ENCODE assay signal across 26 cellular contexts in the genomic region with DNA sequence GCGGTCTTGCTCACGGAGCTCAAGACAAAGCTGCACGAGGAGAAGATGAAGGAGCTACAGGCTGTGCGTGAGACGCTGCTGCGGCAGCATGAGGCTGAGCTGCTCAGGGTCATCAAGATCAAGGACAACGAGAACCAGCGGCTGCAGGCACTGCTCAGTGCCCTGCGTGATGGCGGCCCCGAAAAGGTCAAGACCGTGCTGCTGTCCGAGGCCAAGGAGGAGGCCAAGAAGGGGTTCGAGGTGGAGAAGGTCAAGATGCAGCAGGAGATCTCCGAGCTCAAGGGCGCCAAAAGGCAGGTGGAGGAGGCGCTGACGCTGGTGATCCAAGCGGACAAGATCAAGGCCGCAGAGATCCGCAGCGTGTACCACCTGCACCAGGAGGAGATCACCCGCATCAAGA.
"Had no signal": no experiment of that assay in that cellular context is flagged by ENCODE, and none has a peak within 500 bp of the region (broad histone marks: within the 10 kb centered on the region; RNA-seq: fewer than 3 reads in every experiment).

No MANE protein-coding gene starts in this region.

- H3K27ac Mint-ChIP-seq: mesothelial cell of epicardium; naive B cell; stimulated activated naive B cell treated with anti-CD40 and anti-IgM and Interleukin-4, amounts not matched to agents 10 μg/mL and 1 μg/mL and 100 μg/mL, for 72 hours; stimulated activated naive CD8-positive, alpha-beta T cell treated with anti-CD3 and anti-CD28 coated beads, Interleukin-15, Interleukin-2, amounts not matched to agents 100 ng/mL and 50 ng/mL, for 24 hours had no signal

- H3K36me3 Mint-ChIP-seq: mesothelial cell of epicardium; naive B cell; stimulated activated naive B cell treated with anti-CD40 and anti-IgM and Interleukin-4, amounts not matched to agents 10 μg/mL and 1 μg/mL and 100 μg/mL, for 72 hours had no signal

- ATAC-seq: gastrocnemius medialis; left lung; mucosa of descending colon; right cardiac atrium; stimulated activated naive B cell treated with anti-CD40 and anti-IgM and Interleukin-4, amounts not matched to agents 10 μg/mL and 1 μg/mL and 100 μg/mL, for 72 hours had no signal

- H3K9me3 Mint-ChIP-seq: mesothelial cell of epicardium; naive B cell; nephron progenitor cell; stimulated activated naive CD8-positive, alpha-beta T cell treated with anti-CD3 and anti-CD28 coated beads, Interleukin-15, Interleukin-2, amounts not matched to agents 100 ng/mL and 50 ng/mL, for 24 hours had no signal

- H3K36me3 ChIP-seq: cardiac muscle cell, gastrocnemius medialis, left lung, neutrophil, prostate gland, thoracic aorta, tibial nerve, vagina had no signal

- H3K4me1 ChIP-seq: gastrocnemius medialis, left lung, parathyroid adenoma, prostate gland, tibial nerve, vagina had no signal

- H3K4me1 Mint-ChIP-seq: mesothelial cell of epicardium, naive B cell had no signal

- DNase-seq: cerebellar nuclear complex; effector CD4-positive, alpha-beta T cell; gastrocnemius medialis; head of caudate nucleus; mesenchymal stem cell; naive B cell; nephron progenitor cell; stimulated activated CD4-positive, alpha-beta T cell treated with anti-CD3 and anti-CD28 coated beads, Interleukin-15, amount 100 ng/mL, for 24 hours; stimulated activated CD4-positive, alpha-beta T cell treated with anti-CD3 and anti-CD28 coated beads, Interleukin-2, amount 100 ng/mL, for 48 hours; stimulated activated naive B cell treated with anti-CD40 and anti-IgM and Interleukin-4, amounts not matched to agents 10 μg/mL and 1 μg/mL and 100 μg/mL, for 72 hours had no signal

- H3K27me3 Mint-ChIP-seq: stimulated activated naive CD8-positive, alpha-beta T cell treated with anti-CD3 and anti-CD28 coated beads, Interleukin-15, Interleukin-2, amounts not matched to agents 100 ng/mL and 50 ng/mL, for 24 hours had no signal

- H3K4me3 Mint-ChIP-seq: mesothelial cell of epicardium; naive B cell; nephron progenitor cell; stimulated activated naive B cell treated with anti-CD40 and anti-IgM and Interleukin-4, amounts not matched to agents 10 μg/mL and 1 μg/mL and 100 μg/mL, for 72 hours; stimulated activated naive CD8-positive, alpha-beta T cell treated with anti-CD3 and anti-CD28 coated beads, Interleukin-15, Interleukin-2, amounts not matched to agents 100 ng/mL and 50 ng/mL, for 24 hours had no signal

- H3K4me3 ChIP-seq: cardiac muscle cell, dorsolateral prefrontal cortex, gastrocnemius medialis, left lung, mucosa of descending colon, prostate gland, skin epidermis, thoracic aorta, tibial nerve, vagina had no signal

- H3K27me3 ChIP-seq: cardiac muscle cell, dorsolateral prefrontal cortex, gastrocnemius medialis, tibial nerve, vagina had no signal

- FAIRE-seq: colon, keratinocyte had no signal

- H3K27ac ChIP-seq: cardiac muscle cell, dorsolateral prefrontal cortex, gastrocnemius medialis, left lung, neutrophil, parathyroid adenoma, prostate gland, skin epidermis, thoracic aorta, tibial nerve, vagina had no signal

- H3K9me3 ChIP-seq: gastrocnemius medialis, left lung, mucosa of descending colon, neutrophil, prostate gland, thoracic aorta, tibial nerve, vagina had no signal
